In genomic region chr6:96521267-96521624, GRCh38 we compare ENCODE assay signal across 8 cellular contexts. TPM values are rescaled to one million over a fixed set of nuclear protein-coding genes. Genes with fewer than 3 reads are reported as not detected.
DNase-seq lines count a peak whose midpoint lies in the region; ATAC-seq and TF ChIP-seq lines count a peak whose summit lies in the region.

No MANE protein-coding gene starts in this region.

- H3K79me2 ChIP-seq in neural progenitor cell (ENCODE audit: low read depth): peaks cover 35% of the 10 kb centered on the region

- H3K4me3 Mint-ChIP-seq in endothelial cell (ENCODE audit: unreplicated experiment) (peak overlapping the region; percentile 99), neural progenitor cell (peak overlapping the region; percentile 99)

- H3K9me3 Mint-ChIP-seq in endothelial cell (ENCODE audit: unreplicated experiment) (no peaks in the 10 kb centered on the region), neural progenitor cell (no peaks in the 10 kb centered on the region)

- ATAC-seq in GM19438 (IDR thresholded peaks at IDR 0.05; ENCODE audit: low read depth, unreplicated experiment): peak; percentile 20

- peak overlapping the region; percentile 91 for H2AFZ ChIP-seq in neural progenitor cell (replicated peaks)

- H4K20me1 ChIP-seq in neural progenitor cell (ENCODE audit: low read depth): no peaks in the 10 kb centered on the region

- no peak for TF ChIP-seq CTCF in AG04449 (IDR thresholded peaks at IDR 0.05; ENCODE audit: insufficient read depth, low read length, missing control alignments)
- no peak for TF ChIP-seq CTCF in endothelial cell (IDR thresholded peaks at IDR 0.05; ENCODE audit: unreplicated experiment)
- no peak for TF ChIP-seq CTCF in neural progenitor cell (IDR thresholded peaks at IDR 0.05)

- H3K27ac ChIP-seq in neural progenitor cell: no peak overlapping the region

- H3K9me3 ChIP-seq in neural progenitor cell (ENCODE audit: low read depth): no peaks in the 10 kb centered on the region

- peaks cover 5% of the 10 kb centered on the region for H3K27me3 Mint-ChIP-seq in endothelial cell (ENCODE audit: unreplicated experiment)
- no peaks in the 10 kb centered on the region for H3K27me3 Mint-ChIP-seq in neural progenitor cell (ENCODE audit: insufficient read depth, low read depth)

- H3K4me3 ChIP-seq in AG04449 (ENCODE audit: low read depth, low read length) (peak overlapping the region; percentile 84), neural progenitor cell (peak overlapping the region; percentile 95)

- H3K4me2 ChIP-seq in neural progenitor cell: peak overlapping the region; percentile 82

- POLR2A ChIA-PET in AG04449 (lab: Yijun Ruan, JAX): no interaction called here

- CTCF ChIA-PET in AG04449 (lab: Yijun Ruan, JAX): no interaction called here

- peaks cover 9% of the 10 kb centered on the region for H3K36me3 ChIP-seq in neural progenitor cell

- DNase-seq in AG04449 (ENCODE audit: low read depth, low spot score) (no peak), NCI-H226 (peak; percentile 4), endothelial cell (ENCODE audit: low spot score) (no peak), neural progenitor cell (ENCODE audit: low spot score) (no peak), SK-N-DZ (ENCODE audit: low spot score) (no peak), NCI-H1694 treated with DMSO at 0.1 percent for 48 hours (lab: John Stamatoyannopoulos, UW) (no peak)
- DNase-seq in stimulated activated naive CD4-positive, alpha-beta T cell treated with Interleukin-2 at 50 U/mL for 16 hours (lab: John Stamatoyannopoulos, UW): no peak

- peak overlapping the region; percentile 99 for H3K27ac Mint-ChIP-seq in endothelial cell (ENCODE audit: unreplicated experiment)
- peak overlapping the region; percentile 99 for H3K27ac Mint-ChIP-seq in neural progenitor cell

- peak overlapping the region; percentile 65 for H3K9ac ChIP-seq in neural progenitor cell

- H3K4me1 Mint-ChIP-seq in endothelial cell (ENCODE audit: unreplicated experiment): peaks cover 16% of the 10 kb centered on the region
- H3K4me1 Mint-ChIP-seq in neural progenitor cell: peaks cover 29% of the 10 kb centered on the region

- peaks cover 8% of the 10 kb centered on the region for H3K36me3 Mint-ChIP-seq in endothelial cell (ENCODE audit: low read depth, unreplicated experiment)
- peaks cover 2% of the 10 kb centered on the region for H3K36me3 Mint-ChIP-seq in neural progenitor cell

- H3K4me1 ChIP-seq in neural progenitor cell: peaks cover 8% of the 10 kb centered on the region

- H3K27me3 ChIP-seq in neural progenitor cell: no peaks in the 10 kb centered on the region

- H3F3A ChIP-seq in neural progenitor cell (ENCODE audit: low read depth): peaks cover 6% of the 10 kb centered on the region

RNA-seq across cellular contexts. Expression of gene UFL1, which starts 0.4 kb away (rescaled TPM):
- total RNA-seq in endothelial cell (ENCODE audit: unreplicated experiment) (14.4 TPM), neural progenitor cell (ENCODE audit: low replicate concordance) (21.9 and 38.2 TPM in 2 replicates)
- 11.0 and 12.1 TPM in 2 replicates for polyA plus RNA-seq in SK-N-DZ (2014; cell fraction: cytosol; rRNA removed)
- 20.0 and 23.6 TPM in 2 replicates for polyA plus RNA-seq in SK-N-DZ (2014; cell fraction: nucleus; rRNA removed)

RNA-seq across cellular contexts. Expression of gene FHL5, which starts 41.7 kb away (rescaled TPM):
- total RNA-seq in endothelial cell (ENCODE audit: unreplicated experiment): not detected
- not detected in 2 replicates for total RNA-seq in neural progenitor cell (ENCODE audit: low replicate concordance)
- not detected in 2 replicates for polyA plus RNA-seq in SK-N-DZ (2014; cell fraction: cytosol; rRNA removed)
- polyA plus RNA-seq in SK-N-DZ (2014; cell fraction: nucleus; rRNA removed): not detected in 2 replicates
